16 cellular contexts compared by ENCODE assay signal in the genomic region with DNA sequence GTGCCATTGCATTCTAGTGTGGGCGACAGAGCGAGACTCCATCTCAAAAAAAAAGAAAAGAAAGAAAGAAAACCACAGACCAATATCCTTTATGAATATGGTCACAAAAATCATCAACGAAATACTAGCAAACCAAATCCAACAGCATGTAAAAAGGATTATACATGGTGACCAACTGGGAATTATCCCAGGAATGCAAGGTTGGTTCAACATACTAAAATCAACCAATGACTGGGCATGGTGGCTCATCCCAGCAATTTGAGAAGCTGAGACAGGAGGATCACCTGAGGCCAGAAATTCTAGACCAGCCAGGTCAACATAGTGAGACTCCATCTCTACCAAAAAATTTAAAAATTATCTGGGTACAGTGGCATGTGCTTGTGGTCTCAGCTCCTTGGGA. TPM values are rescaled to one million over a fixed set of nuclear protein-coding genes. Genes with fewer than 3 reads are reported as not detected.
A peak's percentile ranks its signal among the peaks of the same experiment; 100 is the strongest.
DNase-seq lines count a peak whose midpoint lies in the region; ATAC-seq and TF ChIP-seq lines count a peak whose summit lies in the region.
"Had no signal": no experiment of that assay in that cellular context is flagged by ENCODE, and none has a peak within 500 bp of the region (broad histone marks: within the 10 kb centered on the region; RNA-seq: fewer than 3 reads in every experiment).

No MANE protein-coding gene starts in this region.

- peak overlapping the region; percentile 57 for H3K27ac Mint-ChIP-seq in HFFc6
- H3K27ac Mint-ChIP-seq: H9 had no signal

- peaks cover 29% of the 10 kb centered on the region for H3K9me3 Mint-ChIP-seq in HFFc6

- H3K27me3 ChIP-seq in adipocyte (replicated peaks; ENCODE audit: control insufficient read depth, insufficient read depth, low read length) (no peaks in the 10 kb centered on the region), osteoblast (ENCODE audit: insufficient read depth, low read length) (no peaks in the 10 kb centered on the region)
- H3K27me3 ChIP-seq: BLaER1 treated with 17β-estradiol and CSF1 and Interleukin-3, amounts not matched to agents 10 nM and 100 nM had no signal

- ATAC-seq in GM19467 (IDR thresholded peaks at IDR 0.05; ENCODE audit: unreplicated experiment) = no peak

- peaks cover 29% of the 10 kb centered on the region for H3K4me1 ChIP-seq in adipocyte (ENCODE audit: control insufficient read depth, insufficient read depth, low read length)
- peaks cover 24% of the 10 kb centered on the region for H3K4me1 ChIP-seq in osteoblast (ENCODE audit: insufficient read depth, low read length)

- no peaks in the 10 kb centered on the region for H3K79me2 ChIP-seq in osteoblast (ENCODE audit: insufficient read depth, low read length)

- peak; percentile 19 for DNase-seq in A172 (ENCODE audit: low spot score)
- no peak for DNase-seq in HFFc6
- DNase-seq in adipocyte (ENCODE audit: low read depth) = no peak
- DNase-seq in osteoblast (ENCODE audit: insufficient read length, low spot score, missing footprints) = no peak
- no peak for DNase-seq in NCI-H524 treated with DMSO at 0.1 percent for 48 hours (lab: John Stamatoyannopoulos, UW)
- no peak for DNase-seq in SHP77 (lab: John Stamatoyannopoulos, UW)
- DNase-seq in NCI-H510A treated with DMSO at 0.1 percent for 48 hours (lab: John Stamatoyannopoulos, UW) = no peak
- DNase-seq: ACHN; CD4-positive, CD25-positive, alpha-beta regulatory T cell; GF-D8; GOT3; H9 had no signal

- no peak overlapping the region for H2AFZ ChIP-seq in osteoblast (ENCODE audit: low read length)

- H3K36me3 Mint-ChIP-seq in HFFc6 (ENCODE audit: low read depth) = peaks cover 4% of the 10 kb centered on the region; the same call in 1 of the 2 replicates
- H3K36me3 Mint-ChIP-seq: CD4-positive, CD25-positive, alpha-beta regulatory T cell had no signal

- H3K9ac ChIP-seq in adipocyte (ENCODE audit: low read length) = peak overlapping the region; percentile 20
- H3K9ac ChIP-seq: BLaER1 treated with 17β-estradiol and CSF1 and Interleukin-3, amounts not matched to agents 10 nM and 100 nM had no signal

- H3K4me2 ChIP-seq in osteoblast (ENCODE audit: insufficient read depth, low read length) = no peak overlapping the region
- H3K4me2 ChIP-seq: BLaER1 treated with 17β-estradiol and CSF1 and Interleukin-3, amounts not matched to agents 10 nM and 100 nM had no signal

- H3K4me3 ChIP-seq in adipocyte (ENCODE audit: low read length) (no peak overlapping the region), osteoblast (ENCODE audit: insufficient read depth, low read length) (no peak overlapping the region)
- H3K4me3 ChIP-seq: BLaER1 treated with 17β-estradiol and CSF1 and Interleukin-3, amounts not matched to agents 10 nM and 100 nM had no signal

- no peak overlapping the region for H3K4me3 Mint-ChIP-seq in HFFc6
- H3K4me3 Mint-ChIP-seq: CD4-positive, CD25-positive, alpha-beta regulatory T cell; H9 had no signal

- TF ChIP-seq CTCF in HFFc6 (IDR thresholded peaks at IDR 0.05) (no peak), osteoblast (IDR thresholded peaks at IDR 0.05; ENCODE audit: extremely low read depth, low read depth, low read length) (no peak)

- H3K36me3 ChIP-seq in adipocyte (ENCODE audit: control insufficient read depth, insufficient read depth, low read length, severe bottlenecking) = no peaks in the 10 kb centered on the region
- no peaks in the 10 kb centered on the region for H3K36me3 ChIP-seq in osteoblast (ENCODE audit: insufficient read depth, low read length)
- H3K36me3 ChIP-seq: BLaER1 treated with 17β-estradiol and CSF1 and Interleukin-3, amounts not matched to agents 10 nM and 100 nM had no signal

- H4K20me1 ChIP-seq in osteoblast (ENCODE audit: insufficient read depth, low read length) = no peaks in the 10 kb centered on the region
- H4K20me1 ChIP-seq: BLaER1 treated with 17β-estradiol and CSF1 and Interleukin-3, amounts not matched to agents 10 nM and 100 nM had no signal

- peaks cover 30% of the 10 kb centered on the region for H3K4me1 Mint-ChIP-seq in HFFc6 (ENCODE audit: low read depth)

- peaks cover 7% of the 10 kb centered on the region for H3K9me3 ChIP-seq in adipocyte (ENCODE audit: control insufficient read depth, low read length)
- no peaks in the 10 kb centered on the region for H3K9me3 ChIP-seq in osteoblast (ENCODE audit: low read depth, low read length)

- H3K27ac ChIP-seq in osteoblast (ENCODE audit: low read depth, low read length) = peak overlapping the region; percentile 28
- H3K27ac ChIP-seq: 22Rv1; BLaER1 treated with 17β-estradiol and CSF1 and Interleukin-3, amounts not matched to agents 10 nM and 100 nM had no signal

- no peaks in the 10 kb centered on the region for H3K27me3 Mint-ChIP-seq in HFFc6 (ENCODE audit: insufficient read depth)

RNA-seq across cellular contexts. Expression of gene TSKS, which starts 7.2 kb away (rescaled TPM):
- total RNA-seq in A172 (2014; rRNA removed; shearing (Covaris generic)) = not detected in 2 replicates
- not detected for total RNA-seq in HFFc6 (2021; fragmentation: NEBNext Ultra II Directional; extraction: Animal tissue kit (Norgen Biotek cat#: 25700))
- not detected in 2 replicates for total RNA-seq in osteoblast
- total RNA-seq: CD4-positive, CD25-positive, alpha-beta regulatory T cell; HT-29 had no signal

RNA-seq across cellular contexts. Expression of gene AP2A1, which starts 10.8 kb away (rescaled TPM):
- 116 and 130 TPM in 2 replicates for total RNA-seq in A172 (2014; rRNA removed; shearing (Covaris generic))
- 100 to 1,000 TPM; 145 to 177 (median 162) TPM for total RNA-seq in HFFc6 (2021; fragmentation: NEBNext Ultra II Directional; extraction: Animal tissue kit (Norgen Biotek cat#: 25700))
- 93.1 and 98.1 TPM in 2 replicates for total RNA-seq in osteoblast

RNA-seq across cellular contexts. Expression of gene FUZ, which starts 57.1 kb away (rescaled TPM):
- 17.6 and 19.0 TPM in 2 replicates for total RNA-seq in A172 (2014; rRNA removed; shearing (Covaris generic))
- total RNA-seq in HFFc6 (2021; fragmentation: NEBNext Ultra II Directional; extraction: Animal tissue kit (Norgen Biotek cat#: 25700)) = 10 to 100 TPM in 5 of 6 experiments, 1 to 10 TPM in 1; 9.4 to 14.2 (median 11.7) TPM
- total RNA-seq in osteoblast = 18.6 and 29.7 TPM in 2 replicates
